In genomic region chr2:101731221-101732054, GRCh38 we compare ENCODE assay signal across 29 cellular contexts. TPM values are rescaled to one million over a fixed set of nuclear protein-coding genes. Genes with fewer than 3 reads are reported as not detected.
A peak's percentile ranks its signal among the peaks of the same experiment; 100 is the strongest.
DNase-seq lines count a peak whose midpoint lies in the region; ATAC-seq, FAIRE-seq and TF ChIP-seq lines count a peak whose summit lies in the region.
"Had no signal": no experiment of that assay in that cellular context is flagged by ENCODE, and none has a peak within 500 bp of the region (broad histone marks: within the 10 kb centered on the region; RNA-seq: fewer than 3 reads in every experiment).

No MANE protein-coding gene starts in this region.

- intact Hi-C loops in activated naive CD4-positive, alpha-beta T cell treated with anti-CD3 and anti-CD28 coated beads for 36 hours (cut with micrococcal nuclease), result loop anchor here (1.0 to 10.0 kb wide), 3 partner anchors 12 to 703 kb away; no protein-coding TSS in a partner anchor
- intact Hi-C loops in testis (cut with DNase I; ENCODE audit: low total_unique reads), result no loop called here

- H3K4me1 ChIP-seq in testis, result peaks cover 21% of the 10 kb centered on the region

- TF ChIP-seq POLR2A in testis (IDR thresholded peaks at IDR 0.05), result no peak

- FAIRE-seq in RCC 7860 (lab: Jason Lieb, UNC), result no peak
- no peak for FAIRE-seq in urothelium cell line (lab: Jason Lieb, UNC)
- FAIRE-seq: GM12878 had no signal

- no peaks in the 10 kb centered on the region for H3K9me3 ChIP-seq in testis
- H3K9me3 ChIP-seq: HAP-1 had no signal

- H3K36me3 ChIP-seq in testis (ENCODE audit: low read depth, missing control alignments), result no peaks in the 10 kb centered on the region
- H3K36me3 ChIP-seq: HAP-1 had no signal

- peaks cover 14% of the 10 kb centered on the region for H3K36me3 Mint-ChIP-seq in activated naive CD4-positive, alpha-beta T cell treated with anti-CD3 and anti-CD28 coated beads for 36 hours (ENCODE audit: low read depth)
- H3K36me3 Mint-ChIP-seq: CD4-positive, alpha-beta memory T cell had no signal

- peak overlapping the region; percentile 86 for H3K27ac Mint-ChIP-seq in activated naive CD4-positive, alpha-beta T cell treated with anti-CD3 and anti-CD28 coated beads for 36 hours

- no peak for DNase-seq in activated naive CD4-positive, alpha-beta T cell treated with anti-CD3 and anti-CD28 coated beads for 36 hours
- no peak for DNase-seq in activated naive CD4-positive, alpha-beta T cell treated with anti-CD3 and anti-CD28 coated beads, Interleukin-2, amount 50 U/mL, for 16 hours
- DNase-seq in RCC 7860 (ENCODE audit: low spot score), result peak; percentile 64
- DNase-seq in left kidney (ENCODE audit: low read depth, low spot score), result peak; percentile 27
- DNase-seq in testis, result peak; percentile 21
- no peak for DNase-seq in urothelium cell line (ENCODE audit: low spot score)
- DNase-seq in NCI-H748 (lab: John Stamatoyannopoulos, UW; ENCODE audit: unreplicated experiment), result no peak
- DNase-seq: 8988T; C1 segment of cervical spinal cord; CD4-positive, alpha-beta memory T cell; COR-L47; DMS79; EL; GDM1; GOT3; NCI-H1092 treated with DMSO at 0.1 percent for 48 hours; NCI-H1436; NCI-H187; NCI-H2171 treated with DMSO at 0.1 percent for 48 hours; NCI-H345; NCI-H510A treated with DMSO at 0.1 percent for 48 hours; NCI-H774; PC-9; RPMI8226; SHP77 had no signal

- ATAC-seq in GM19452 (IDR thresholded peaks at IDR 0.05; ENCODE audit: unreplicated experiment), result no peak
- ATAC-seq: GM12878 had no signal

- CTCF ChIA-PET in activated naive CD4-positive, alpha-beta T cell treated with anti-CD3 and anti-CD28 coated beads for 36 hours (lab: Charles Lee), result interaction anchor here (0.6 to 1.4 kb wide), 7 partner anchors 20 to 257 kb away, joined by 3 to 6 read pairs (median 3); partner anchors contain the start of genes MAP4K4 and RFX8

- H3K9me3 Mint-ChIP-seq in activated naive CD4-positive, alpha-beta T cell treated with anti-CD3 and anti-CD28 coated beads for 36 hours, result no peaks in the 10 kb centered on the region
- H3K9me3 Mint-ChIP-seq: CD4-positive, alpha-beta memory T cell; IgD-negative memory B cell had no signal

- no peak for TF ChIP-seq CTCF in testis (IDR thresholded peaks at IDR 0.05)

- no peak overlapping the region for H3K27ac ChIP-seq in testis
- H3K27ac ChIP-seq: PC-9 had no signal

- peaks cover 92% of the 10 kb centered on the region for H3K4me1 Mint-ChIP-seq in activated naive CD4-positive, alpha-beta T cell treated with anti-CD3 and anti-CD28 coated beads for 36 hours (ENCODE audit: low read depth)

- no peak overlapping the region for H3K4me3 ChIP-seq in testis
- H3K4me3 ChIP-seq: GM12878, HAP-1, PC-9 had no signal

- H3K27me3 ChIP-seq in testis, result no peaks in the 10 kb centered on the region

- 68 to 76% methylated on average over 9 of the region's 9 CpGs for WGBS in testis, 2 donors

- H3K27me3 Mint-ChIP-seq in activated naive CD4-positive, alpha-beta T cell treated with anti-CD3 and anti-CD28 coated beads for 36 hours (ENCODE audit: low read depth), result no peaks in the 10 kb centered on the region
- H3K27me3 Mint-ChIP-seq: CD4-positive, alpha-beta memory T cell; IgD-negative memory B cell had no signal

- H3K4me3 Mint-ChIP-seq in activated naive CD4-positive, alpha-beta T cell treated with anti-CD3 and anti-CD28 coated beads for 36 hours, result no peak overlapping the region

RNA-seq across cellular contexts. Expression of gene MAP4K4, which starts 33.9 kb away (rescaled TPM):
- 100 to 1,000 TPM; 126 to 131 TPM for total RNA-seq in activated naive CD4-positive, alpha-beta T cell treated with anti-CD3 and anti-CD28 coated beads for 36 hours
- 100 to 1,000 TPM; 174 to 194 TPM for total RNA-seq in testis
- 88.2 TPM for polyA plus RNA-seq in testis (ENCODE audit: insufficient read depth, low read depth, low replicate concordance)

Comparison
In these comparisons a context has a peak if more than half of its experiments do, and no peak if none do; other contexts are left out.
1. DNase-seq: peak in RCC 7860 (single experiment), left kidney (single experiment) and testis (single experiment); none in activated naive CD4-positive, alpha-beta T cell treated with anti-CD3 and anti-CD28 coated beads for 36 hours (single experiment), activated naive CD4-positive, alpha-beta T cell treated with anti-CD3 and anti-CD28 coated beads, Interleukin-2, amount 50 U/mL, for 16 hours (single experiment), urothelium cell line (single experiment) and NCI-H748 (single experiment).